Comparison of ENCODE assay signal across 8 cellular contexts in the genomic region with DNA sequence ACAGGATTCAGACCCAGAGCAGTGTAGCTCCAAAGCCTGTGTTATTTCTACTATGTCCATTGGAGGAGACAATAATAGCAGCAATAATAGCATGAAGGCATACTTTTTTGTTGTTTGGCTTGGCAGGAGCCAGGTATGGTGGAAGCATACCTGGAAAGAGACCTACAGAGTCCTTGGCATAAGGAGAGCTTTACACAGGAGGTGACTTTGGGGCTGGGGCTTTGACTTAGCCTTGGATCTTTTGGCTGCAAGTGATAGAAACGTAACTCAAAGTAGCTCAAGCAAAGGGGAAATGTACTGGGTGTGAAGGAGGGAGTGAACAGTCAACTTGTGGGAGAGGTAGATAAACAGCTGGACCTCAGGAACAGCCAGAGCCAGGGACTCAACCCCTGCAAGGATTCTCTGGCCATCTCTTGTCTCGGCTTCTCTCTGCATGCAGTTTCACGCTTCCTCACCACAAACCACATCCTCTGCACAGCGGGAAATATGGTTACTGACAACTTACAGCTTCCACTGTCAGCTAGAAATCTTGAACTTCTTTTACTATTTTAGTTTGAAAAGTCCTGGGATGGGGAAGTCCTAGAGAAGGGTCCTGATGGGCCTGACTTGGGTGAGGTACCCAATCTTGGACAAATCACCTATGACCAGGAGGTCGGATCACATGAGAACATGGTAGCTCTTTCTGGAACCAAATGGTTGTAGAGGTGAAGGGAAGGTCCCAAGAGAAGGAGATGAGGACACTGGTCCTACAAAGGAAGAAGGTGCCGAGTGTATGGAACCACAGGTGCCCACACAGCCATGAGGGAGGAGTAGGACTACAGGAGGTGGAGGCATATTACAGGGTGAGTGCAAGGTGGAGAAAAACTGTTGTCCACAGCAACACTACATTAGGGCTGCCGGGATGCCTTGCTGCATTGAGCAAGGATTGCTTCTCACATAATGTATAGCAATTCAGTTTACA. TPM values are rescaled to one million over a fixed set of nuclear protein-coding genes. Genes with fewer than 3 reads are reported as not detected.
DNase-seq lines count a peak whose midpoint lies in the region; ATAC-seq and TF ChIP-seq lines count a peak whose summit lies in the region.

No MANE protein-coding gene starts in this region.

- no peak overlapping the region for H3K56ac ChIP-seq in H9 (ENCODE audit: insufficient read length, low read depth, low read length)

- H4K91ac ChIP-seq in H9 (ENCODE audit: insufficient read length, low read depth, low read length): no peak overlapping the region

- no peak overlapping the region for H4K8ac ChIP-seq in H9 (replicated peaks; ENCODE audit: insufficient read length, low read depth, low read length)

- H3K36me3 Mint-ChIP-seq in H9 (ENCODE audit: insufficient read depth in 1 of 3, low read depth in 3 of 3): no peaks in the 10 kb centered on the region

- H3K27ac Mint-ChIP-seq in H9: no peak overlapping the region

- no peak overlapping the region for H3K18ac ChIP-seq in H9 (ENCODE audit: insufficient read length, low read depth, low read length)

- H3T11ph ChIP-seq in H9 (ENCODE audit: low read length): no peak overlapping the region

- H3K27me3 ChIP-seq in dorsolateral prefrontal cortex (peaks cover 0 to 2% (median 0%) of the 10 kb centered on the region in 45 donors), rectal smooth muscle tissue (ENCODE audit: control insufficient read depth, insufficient read depth, low read length) (no peaks in the 10 kb centered on the region), H9 (ENCODE audit: insufficient read depth, low read length) (no peaks in the 10 kb centered on the region)

- peaks cover 12% of the 10 kb centered on the region for H3K4me1 ChIP-seq in rectal smooth muscle tissue (ENCODE audit: control insufficient read depth, insufficient read depth, low read length)
- no peaks in the 10 kb centered on the region for H3K4me1 ChIP-seq in H9 (ENCODE audit: insufficient read depth, low read length)

- H2BK5ac ChIP-seq in H9 (ENCODE audit: insufficient read length, low read length): no peak overlapping the region

- no peaks in the 10 kb centered on the region for H3K9me3 ChIP-seq in H9 (ENCODE audit: control insufficient read depth, low read depth, low read length)

- peaks cover 10% of the 10 kb centered on the region for H3K36me3 ChIP-seq in rectal smooth muscle tissue (ENCODE audit: control insufficient read depth, insufficient read depth, low read length)

- peaks cover 9% of the 10 kb centered on the region for H3K27me3 Mint-ChIP-seq in H9 (ENCODE audit: low read depth)

- H2BK120ac ChIP-seq in H9 (ENCODE audit: low read depth, low read length, poor library complexity, severe bottlenecking): no peak overlapping the region

- no peak overlapping the region for H3K4me3 Mint-ChIP-seq in H9

- no peaks in the 10 kb centered on the region for H3K4me1 Mint-ChIP-seq in H9

- peak; percentile 76 for DNase-seq in Ammon's horn (ENCODE audit: low spot score)
- peak; percentile 29 for DNase-seq in HK-2 (ENCODE audit: unreplicated experiment)
- DNase-seq in dorsolateral prefrontal cortex: peak in 1 of 10 donors; percentile 42
- no peak for DNase-seq in H9
- no peak for DNase-seq in NCI-H2029 treated with DMSO at 0.1 percent for 48 hours (lab: John Stamatoyannopoulos, UW)

- no peak overlapping the region for H2AK5ac ChIP-seq in H9 (ENCODE audit: insufficient read length, low read length)

- no peak overlapping the region for H4K5ac ChIP-seq in H9 (ENCODE audit: insufficient read length, low read depth, low read length)

- intact Hi-C loops in dorsolateral prefrontal cortex (cut with DNase I): loop anchor here in 1 of 2 donors (2.0 kb wide), 1 partner anchor 17 kb away; no protein-coding TSS in a partner anchor

- H2BK20ac ChIP-seq in H9 (ENCODE audit: low read depth, low read length, poor library complexity, severe bottlenecking): no peak overlapping the region

- H3K14ac ChIP-seq in H9 (ENCODE audit: insufficient read depth, low read length): no peak overlapping the region

- H2BK12ac ChIP-seq in H9 (ENCODE audit: insufficient read length, low read depth, low read length): no peak overlapping the region

- H3K9me3 Mint-ChIP-seq in H9: no peaks in the 10 kb centered on the region

- WGBS in H9 (ENCODE audit: extremely low coverage, insufficient read length, low lambda C conversion rate): no CpG with 5 or more reads among the region's 7 CpGs

- H3K27ac ChIP-seq in dorsolateral prefrontal cortex (peak overlapping the region in 40 of 59 donors; percentile 11 to 78 (median 54)), rectal smooth muscle tissue (ENCODE audit: low read depth, low read length) (peak overlapping the region; percentile 63), H9 (ENCODE audit: insufficient read length, low read depth, low read length) (no peak overlapping the region)

- no peak overlapping the region for H3K4ac ChIP-seq in H9 (ENCODE audit: low read depth, low read length)

- ATAC-seq in GM19463 (IDR thresholded peaks at IDR 0.05; ENCODE audit: unreplicated experiment): peak; percentile 79
- peak; percentile 66 to 72 for ATAC-seq in activated CD4-positive, CD25-positive, alpha-beta regulatory T cell treated with anti-CD3 and anti-CD28 coated beads, Interleukin-2, amount 50 U/mL, for 24 hours

- no peak overlapping the region for H3K4me2 ChIP-seq in H9 (ENCODE audit: insufficient read depth, insufficient read length, low read length)

- H3K23ac ChIP-seq in H9 (ENCODE audit: insufficient read length, low read depth, low read length): no peak overlapping the region

- no peak for TF ChIP-seq CTCF in dorsolateral prefrontal cortex (IDR thresholded peaks at IDR 0.05 in 54 of 56, conservative IDR thresholded peaks at IDR 0.05 in 2 of 56; ENCODE audit: low read depth in 1 of 56, partially characterized antibody in 56 of 56)
- no peak for TF ChIP-seq CTCF in H9 (conservative IDR thresholded peaks at IDR 0.05)

- no peaks in the 10 kb centered on the region for H4K20me1 ChIP-seq in H9 (ENCODE audit: control insufficient read depth, insufficient read depth, insufficient read length)

- no peaks in the 10 kb centered on the region for H3K79me1 ChIP-seq in H9 (ENCODE audit: insufficient read depth, low read depth, low read length, poor library complexity, severe bottlenecking)

- no peak overlapping the region for H2AFZ ChIP-seq in H9 (ENCODE audit: low read length)

- H3K4me3 ChIP-seq in dorsolateral prefrontal cortex (no peak overlapping the region), rectal smooth muscle tissue (ENCODE audit: low read length) (peak overlapping the region; percentile 25)

- no peaks in the 10 kb centered on the region for H3K79me2 ChIP-seq in H9 (ENCODE audit: insufficient read depth, low read length)

- no peaks in the 10 kb centered on the region for H3K23me2 ChIP-seq in H9 (ENCODE audit: insufficient read length, low read depth, low read length, poor library complexity, severe bottlenecking)

- no peak overlapping the region for H2BK15ac ChIP-seq in H9 (ENCODE audit: low read depth, low read length)

- no peak overlapping the region for H3K9ac ChIP-seq in rectal smooth muscle tissue (ENCODE audit: low read length)
- H3K9ac ChIP-seq in H9 (ENCODE audit: extremely low read depth, insufficient read length, low read length): no peak overlapping the region

RNA-seq across cellular contexts. Expression of a gene that starts 47.0 kb away (rescaled TPM):
- total RNA-seq in dorsolateral prefrontal cortex (10 to 100 TPM in 119 of 120 experiments, 1 to 10 TPM in 1; 9.7 to 58.1 (median 21.3) TPM), H9 (2021) (48.6 and 59.3 TPM in 2 replicates)

Comparison
In these comparisons a context has a peak if more than half of its experiments do, and no peak if none do; other contexts are left out.
1. DNase-seq: peak in Ammon's horn (single experiment) and HK-2 (single experiment); none in H9 (single experiment) and NCI-H2029 treated with DMSO at 0.1 percent for 48 hours (single experiment).